14 cellular contexts compared by ENCODE assay signal in the genomic region with DNA sequence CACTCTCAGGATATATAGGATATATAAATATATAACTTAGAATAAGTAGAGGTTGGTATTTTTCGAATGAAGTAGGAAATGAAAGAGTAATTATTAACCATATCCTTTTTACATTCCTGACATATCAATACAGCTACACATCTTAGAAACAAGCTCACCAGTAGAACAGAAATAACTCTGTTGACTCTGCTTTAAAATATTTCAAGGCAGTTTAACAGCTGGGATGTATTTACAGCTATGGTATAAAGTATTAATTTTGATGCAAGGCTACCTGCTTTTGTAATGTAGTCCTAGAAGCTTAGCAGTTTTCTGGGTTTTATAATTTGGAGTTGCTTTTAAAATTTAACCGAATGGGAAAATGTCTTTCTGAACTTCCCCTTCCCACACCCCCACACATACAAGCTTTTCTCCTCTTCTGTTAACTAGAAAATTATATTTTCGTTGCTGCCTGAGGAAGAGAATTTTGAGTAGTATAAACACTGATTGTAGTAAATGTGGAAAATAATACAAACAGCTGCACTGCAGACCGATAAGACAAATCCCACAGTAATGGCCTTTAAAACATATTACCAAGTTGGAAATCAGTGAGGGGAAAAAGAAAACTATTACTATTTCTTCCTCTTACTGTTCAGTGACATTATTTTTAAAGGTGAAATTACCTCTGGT.
DNase-seq lines count a peak whose midpoint lies in the region; FAIRE-seq and TF ChIP-seq lines count a peak whose summit lies in the region.
"Had no signal": no experiment of that assay in that cellular context is flagged by ENCODE, and none has a peak within 500 bp of the region (broad histone marks: within the 10 kb centered on the region; RNA-seq: fewer than 3 reads in every experiment).

No MANE protein-coding gene starts in this region.

- H3K9me3 Mint-ChIP-seq in chondrocyte (ENCODE audit: low read depth) = no peaks in the 10 kb centered on the region

- peak overlapping the region; percentile 86 for H3K27ac Mint-ChIP-seq in chondrocyte (ENCODE audit: unreplicated experiment)
- H3K27ac Mint-ChIP-seq: activated CD4-positive, alpha-beta T cell treated with anti-CD3 and anti-CD28 coated beads for 36 hours had no signal

- H3K4me3 ChIP-seq in ACC112 (ENCODE audit: low read depth, low read length) (peak overlapping the region; percentile 47), H7 (ENCODE audit: insufficient read depth, low read depth, low read length) (no peak overlapping the region)
- H3K4me3 ChIP-seq: colonic mucosa had no signal

- no peaks in the 10 kb centered on the region for H3K27me3 Mint-ChIP-seq in chondrocyte (ENCODE audit: low read depth)
- H3K27me3 Mint-ChIP-seq: activated CD4-positive, alpha-beta T cell treated with anti-CD3 and anti-CD28 coated beads for 36 hours had no signal

- H3K27me3 ChIP-seq in ACC112 (ENCODE audit: insufficient read depth, low read length) (no peaks in the 10 kb centered on the region), H7 (ENCODE audit: control insufficient read depth, insufficient read depth, low read length) (no peaks in the 10 kb centered on the region)
- H3K27me3 ChIP-seq: BE2C, colonic mucosa, neutrophil had no signal

- peak; percentile 47 for FAIRE-seq in islet of Langerhans (lab: Jason Lieb, UNC)

- H3K36me3 ChIP-seq in ACC112 (ENCODE audit: insufficient read depth, low read length) (no peaks in the 10 kb centered on the region), H7 (replicated peaks; ENCODE audit: control insufficient read depth, insufficient read depth, low read length) (no peaks in the 10 kb centered on the region)
- H3K36me3 ChIP-seq: BE2C, colonic mucosa, neutrophil had no signal

- no peaks in the 10 kb centered on the region for H3K79me2 ChIP-seq in ACC112 (ENCODE audit: control insufficient read depth, insufficient read depth, low read length, unreplicated experiment)

- peaks cover 50% of the 10 kb centered on the region for H3K4me1 Mint-ChIP-seq in chondrocyte (ENCODE audit: low read depth)
- H3K4me1 Mint-ChIP-seq: activated CD4-positive, alpha-beta T cell treated with anti-CD3 and anti-CD28 coated beads for 36 hours had no signal

- peaks cover 1% of the 10 kb centered on the region for H3K36me3 Mint-ChIP-seq in chondrocyte (ENCODE audit: low read depth)

- H2AFZ ChIP-seq in ACC112 (ENCODE audit: low read length, unreplicated experiment) = peak overlapping the region; percentile 57

- peaks cover 12% of the 10 kb centered on the region for H3K4me1 ChIP-seq in ACC112 (ENCODE audit: control insufficient read depth, insufficient read depth, low read length, unreplicated experiment)
- H3K4me1 ChIP-seq: BE2C, colonic mucosa had no signal

- DNase-seq in HS-5 (ENCODE audit: low read depth) = peak; percentile 37
- DNase-seq in chondrocyte (ENCODE audit: low spot score) = no peak
- no peak for DNase-seq in NCI-H146 (lab: John Stamatoyannopoulos, UW)
- DNase-seq in mucosa of gallbladder (ENCODE audit: low spot score) = no peak
- DNase-seq in H7 = no peak
- DNase-seq in NCI-H1694 (lab: John Stamatoyannopoulos, UW) = no peak
- DNase-seq: activated CD4-positive, alpha-beta T cell treated with anti-CD3 and anti-CD28 coated beads for 36 hours; activated effector memory CD4-positive, alpha-beta T cell treated with Interleukin-2 at 50 U/mL for 16 hours; BE2C; colonic mucosa; NCI-H524 had no signal

- TF ChIP-seq CTCF in chondrocyte (IDR thresholded peaks at IDR 0.05) = no peak

- H3K27ac ChIP-seq in ACC112 (ENCODE audit: low read depth, low read length) = peak overlapping the region; percentile 69
- H3K27ac ChIP-seq: colonic mucosa, neutrophil had no signal

- H3K4me3 Mint-ChIP-seq in chondrocyte (ENCODE audit: unreplicated experiment) = no peak overlapping the region
- H3K4me3 Mint-ChIP-seq: activated CD4-positive, alpha-beta T cell treated with anti-CD3 and anti-CD28 coated beads for 36 hours had no signal
